ENCODE assay signal across 15 cellular contexts in genomic region chr1:53392460-53392859, GRCh38.
DNase-seq lines count a peak whose midpoint lies in the region; ATAC-seq, FAIRE-seq and TF ChIP-seq lines count a peak whose summit lies in the region.
"Had no signal": no experiment of that assay in that cellular context is flagged by ENCODE, and none has a peak within 500 bp of the region (broad histone marks: within the 10 kb centered on the region; RNA-seq: fewer than 3 reads in every experiment).

No MANE protein-coding gene starts in this region.

- 35% methylated on average over 13 of the region's 13 CpGs for WGBS in K562 (ENCODE audit: insufficient coverage, low coverage, missing lambda C conversion rate)
- no CpG with 5 or more reads among the region's 13 CpGs for WGBS in mesendoderm (ENCODE audit: extremely low coverage, insufficient coverage, low lambda C conversion rate)

- no peaks in the 10 kb centered on the region for H3K79me2 ChIP-seq in K562 (ENCODE audit: control insufficient read depth, insufficient read depth, low read length)
- no peaks in the 10 kb centered on the region for H3K79me2 ChIP-seq in mesendoderm (ENCODE audit: control insufficient read depth, insufficient read depth, low read length)

- no peak for TF ChIP-seq EP300 in K562 (IDR thresholded peaks at IDR 0.05; ENCODE audit: low read length)

- TF ChIP-seq RAD21 in K562 (CRISPR knock-in tag; conservative IDR thresholded peaks at IDR 0.05 in 1 of 2, IDR thresholded peaks at IDR 0.05 in 1 of 2): peak in 1 of 2 experiments; percentile 43; a peak in 1 of 4 replicates

- H2BK5ac ChIP-seq in mesendoderm (ENCODE audit: low read length): no peak overlapping the region

- no peaks in the 10 kb centered on the region for H4K20me1 ChIP-seq in K562 (replicated peaks; ENCODE audit: control insufficient read depth, insufficient read depth, low read length)
- H4K20me1 ChIP-seq: BLaER1 treated with 17β-estradiol and CSF1 and Interleukin-3, amounts not matched to agents 10 nM and 100 nM had no signal

- no peaks in the 10 kb centered on the region for H3K9me1 ChIP-seq in K562 (ENCODE audit: control insufficient read depth, insufficient read depth, low read length)

- H3K9me3 ChIP-seq in K562 (replicated peaks; ENCODE audit: control insufficient read depth, insufficient read depth, low read depth, low read length): no peaks in the 10 kb centered on the region
- H3K9me3 ChIP-seq: SJCRH30 had no signal

- H2BK15ac ChIP-seq in mesendoderm (replicated peaks; ENCODE audit: low read depth): no peak overlapping the region

- peaks cover 31% of the 10 kb centered on the region for H3K27me3 Mint-ChIP-seq in osteocyte (ENCODE audit: unreplicated experiment)
- peaks cover 7% of the 10 kb centered on the region for H3K27me3 Mint-ChIP-seq in T-helper 2 cell treated with Interferon-gamma antibody and Interleukin-4, amounts not matched to agents 5 μg/mL and 100 μg/mL, for 36 hours (ENCODE audit: low read depth)

- FAIRE-seq in K562 (lab: Jason Lieb, UNC): no peak
- FAIRE-seq: GM12878 had no signal

- in situ Hi-C loops in K562 (cut with MboI): loop anchor here (5.0 kb wide), 1 partner anchor 115 kb away; no protein-coding TSS in a partner anchor

- H3K36me3 Mint-ChIP-seq in osteocyte (ENCODE audit: unreplicated experiment): no peaks in the 10 kb centered on the region
- no peaks in the 10 kb centered on the region for H3K36me3 Mint-ChIP-seq in T-helper 2 cell treated with Interferon-gamma antibody and Interleukin-4, amounts not matched to agents 5 μg/mL and 100 μg/mL, for 36 hours (ENCODE audit: low read depth)

- no peak overlapping the region for H3K27ac Mint-ChIP-seq in osteocyte (ENCODE audit: unreplicated experiment)
- no peak overlapping the region for H3K27ac Mint-ChIP-seq in T-helper 2 cell treated with Interferon-gamma antibody and Interleukin-4, amounts not matched to agents 5 μg/mL and 100 μg/mL, for 36 hours

- H3K4me3 Mint-ChIP-seq in osteocyte (ENCODE audit: unreplicated experiment): no peak overlapping the region
- H3K4me3 Mint-ChIP-seq in T-helper 2 cell treated with Interferon-gamma antibody and Interleukin-4, amounts not matched to agents 5 μg/mL and 100 μg/mL, for 36 hours: no peak overlapping the region

- POLR2A ChIA-PET in K562 (lab: Yijun Ruan, JAX): interaction anchor here (0.6 to 2.1 kb wide), 4 partner anchors 11 to 101 kb away, joined by 3 to 9 read pairs (median 3); no protein-coding TSS in a partner anchor

- peaks cover 12% of the 10 kb centered on the region for H3K4me1 Mint-ChIP-seq in osteocyte (ENCODE audit: unreplicated experiment)
- H3K4me1 Mint-ChIP-seq in T-helper 2 cell treated with Interferon-gamma antibody and Interleukin-4, amounts not matched to agents 5 μg/mL and 100 μg/mL, for 36 hours (ENCODE audit: low read depth): peaks cover 3% of the 10 kb centered on the region

- no TSS peak for BruUV-seq in K562 (replicated peaks; lab: Mats Ljungman, UMichigan)

- peaks cover 16 to 42% of the 10 kb centered on the region in 2 experiments for H3K27me3 ChIP-seq in K562 (ENCODE audit: control insufficient read depth in 2 of 2, insufficient read depth in 2 of 2, low read length in 2 of 2)
- no peaks in the 10 kb centered on the region for H3K27me3 ChIP-seq in mesendoderm (ENCODE audit: insufficient read depth, low read length, poor library complexity)
- H3K27me3 ChIP-seq: BLaER1 treated with 17β-estradiol and CSF1 and Interleukin-3, amounts not matched to agents 10 nM and 100 nM had no signal

- intact Hi-C loops in Right ventricle myocardium inferior (cut with DNase I): no loop called here
- intact Hi-C loops in Right ventricle myocardium superior (cut with DNase I): no loop called here
- intact Hi-C loops in K562 (cut with micrococcal nuclease): loop anchor here (2.0 to 10.0 kb wide), 2 partner anchors 66 to 198 kb away; partner anchors contain the start of gene CPT2

- H3K4me1 ChIP-seq in K562 (replicated peaks in 1 of 2; ENCODE audit: control insufficient read depth in 2 of 2, insufficient read depth in 2 of 2, low read length in 2 of 2) (0 out of 5 replicates have a peak, but pooled peaks cover 0 to 3% of the 10 kb centered on the region in 2 experiments), mesendoderm (ENCODE audit: control insufficient read depth, low read depth, low read length) (peaks cover 18% of the 10 kb centered on the region)
- H3K4me1 ChIP-seq: SJCRH30 had no signal

- no peaks in the 10 kb centered on the region for H3K79me1 ChIP-seq in mesendoderm (ENCODE audit: low read length)

- H3K4me3 ChIP-seq in K562 (no peak overlapping the region), mesendoderm (ENCODE audit: low read length) (no peak overlapping the region)
- H3K4me3 ChIP-seq: BLaER1 treated with 17β-estradiol and CSF1 and Interleukin-3, amounts not matched to agents 10 nM and 100 nM; GM12878; SJCRH30 had no signal

- no peak overlapping the region for H3K4ac ChIP-seq in mesendoderm (ENCODE audit: low read depth, low read length)

- no peak overlapping the region for H4K8ac ChIP-seq in mesendoderm (ENCODE audit: low read depth, low read length)

- H2AK5ac ChIP-seq in mesendoderm (ENCODE audit: low read length): peak overlapping the region; percentile 92

- H3K9ac ChIP-seq in K562 (ENCODE audit: insufficient read depth in 1 of 2, low read depth in 2 of 2, low read length in 2 of 2): no peak overlapping the region
- H3K9ac ChIP-seq in mesendoderm (ENCODE audit: low read length): no peak overlapping the region

- no peaks in the 10 kb centered on the region for H3K9me3 Mint-ChIP-seq in osteocyte (ENCODE audit: unreplicated experiment)
- no peaks in the 10 kb centered on the region for H3K9me3 Mint-ChIP-seq in T-helper 2 cell treated with Interferon-gamma antibody and Interleukin-4, amounts not matched to agents 5 μg/mL and 100 μg/mL, for 36 hours

- ATAC-seq in Right ventricle myocardium inferior (no peak), Right ventricle myocardium superior (ENCODE audit: poor library complexity) (no peak), K562 (peak; percentile 65)

- no peak overlapping the region for H3K23ac ChIP-seq in mesendoderm (ENCODE audit: low read length)

- no peak overlapping the region for H2AFZ ChIP-seq in K562 (ENCODE audit: low read depth, low read length)

- no peak overlapping the region for H3K27ac ChIP-seq in K562 (ENCODE audit: extremely low read depth, low read depth, low read length)
- no peak overlapping the region for H3K27ac ChIP-seq in mesendoderm (ENCODE audit: low read depth, low read length)
- H3K27ac ChIP-seq: SJCRH30 had no signal

- no peak overlapping the region for H4K5ac ChIP-seq in mesendoderm (ENCODE audit: low read length)

- TF ChIP-seq CTCF in K562 (IDR thresholded peaks at IDR 0.05 in 2 of 3, conservative IDR thresholded peaks at IDR 0.05 in 1 of 3; ENCODE audit: insufficient read depth in 2 of 3, low read depth in 1 of 3, low read length in 3 of 3) (peak; percentile 26 to 42 (median 38); a peak in 3 of 6 replicates), osteocyte (IDR thresholded peaks at IDR 0.05) (no peak)

- H3K36me3 ChIP-seq in K562 (ENCODE audit: control insufficient read depth, insufficient read depth, low read length) (no peaks in the 10 kb centered on the region), mesendoderm (ENCODE audit: control insufficient read depth, insufficient read depth, low read length) (no peaks in the 10 kb centered on the region)
- H3K36me3 ChIP-seq: BLaER1 treated with 17β-estradiol and CSF1 and Interleukin-3, amounts not matched to agents 10 nM and 100 nM; SJCRH30 had no signal

- H3K18ac ChIP-seq in mesendoderm (ENCODE audit: low read length): peak overlapping the region; percentile 43

- CTCF ChIA-PET in K562 (lab: Yijun Ruan, JAX; ENCODE audit: low intra/inter-chr PET ratio): interaction anchor here (1.0 to 6.0 kb wide), 4 partner anchors 71 to 127 kb away, joined by 3 to 123 read pairs (median 4); no protein-coding TSS in a partner anchor

- peak overlapping the region; percentile 71 for H3K56ac ChIP-seq in mesendoderm (ENCODE audit: low read length)

- TF ChIP-seq POLR2A in K562 (conservative IDR thresholded peaks at IDR 0.05): no peak

- DNase-seq in Right ventricle myocardium inferior (ENCODE audit: missing footprints) (peak; percentile 78), Right ventricle myocardium superior (no peak), K562 (ENCODE audit: extremely low read depth in 1 of 4, low spot score in 3 of 4) (peak in 1 of 4 experiments; percentile 33), mesendoderm (no peak), osteocyte (ENCODE audit: extremely low spot score, unreplicated experiment) (no peak), kidney tubule cell (ENCODE audit: low spot score) (no peak), NOMO-1 (lab: John Stamatoyannopoulos, UW; ENCODE audit: unreplicated experiment in 2 of 2) (no peak)
- no peak for DNase-seq in T-helper 2 cell treated with Interferon-gamma antibody and Interleukin-4, amounts not matched to agents 5 μg/mL and 100 μg/mL, for 36 hours (ENCODE audit: low spot score)
- DNase-seq: NCI-H1048, NCI-H1436 treated with DMSO at 0.1 percent for 48 hours, NCI-H2029 treated with DMSO at 0.1 percent for 48 hours, NCI-H510A treated with DMSO at 0.1 percent for 48 hours, SJCRH30 had no signal

- peak overlapping the region; percentile 4 for H2BK120ac ChIP-seq in mesendoderm (ENCODE audit: low read depth, low read length)

- no peak overlapping the region for H3K4me2 ChIP-seq in K562 (ENCODE audit: insufficient read depth, low read length)
- H3K4me2 ChIP-seq in mesendoderm (ENCODE audit: low read length): no peak overlapping the region
- H3K4me2 ChIP-seq: BLaER1 treated with 17β-estradiol and CSF1 and Interleukin-3, amounts not matched to agents 10 nM and 100 nM had no signal

TF ChIP-seq in K562, 482 proteins besides CTCF, POLR2A, EP300 and RAD21:
- TF ChIP-seq PATZ1 (CRISPR knock-in tag; IDR thresholded peaks at IDR 0.05; ENCODE audit: borderline replicate concordance): no peak
- TF ChIP-seq NRF1 (conservative IDR thresholded peaks at IDR 0.05 in 1 of 2, IDR thresholded peaks at IDR 0.05 in 1 of 2): peak in 1 of 2 experiments; percentile 28; a peak in 1 of 4 replicates
